Comparison of ENCODE assay signal across 25 cellular contexts in genomic region chr7:134154581-134155130, GRCh38. TPM values are rescaled to one million over a fixed set of nuclear protein-coding genes. Genes with fewer than 3 reads are reported as not detected.
DNase-seq lines count a peak whose midpoint lies in the region; ATAC-seq, FAIRE-seq and TF ChIP-seq lines count a peak whose summit lies in the region.
"Had no signal": no experiment of that assay in that cellular context is flagged by ENCODE, and none has a peak within 500 bp of the region (broad histone marks: within the 10 kb centered on the region; RNA-seq: fewer than 3 reads in every experiment).

No MANE protein-coding gene starts in this region.

- H3K4me1 Mint-ChIP-seq in astrocyte (ENCODE audit: low read depth, unreplicated experiment), result peaks cover 14% of the 10 kb centered on the region
- H3K4me1 Mint-ChIP-seq: activated CD4-positive, alpha-beta T cell treated with anti-CD3 and anti-CD28 coated beads for 36 hours; natural killer cell had no signal

- H3K27ac Mint-ChIP-seq in astrocyte (ENCODE audit: unreplicated experiment), result no peak overlapping the region
- H3K27ac Mint-ChIP-seq: activated CD4-positive, alpha-beta T cell treated with anti-CD3 and anti-CD28 coated beads for 36 hours; activated naive CD4-positive, alpha-beta T cell treated with anti-CD3 and anti-CD28 coated beads, Interleukin-2, amount 50 U/mL, for 72 hours; natural killer cell had no signal

- DNase-seq in AG10803 (ENCODE audit: low read depth) (peak; percentile 49), HCEC 1CT (peak; percentile 2), astrocyte (ENCODE audit: low read depth) (peak; percentile 12), kidney tubule cell (ENCODE audit: low spot score) (peak; percentile 5), iPS-NIHi11 (ENCODE audit: low spot score) (no peak), NCI-H774 (lab: John Stamatoyannopoulos, UW) (no peak)
- no peak for DNase-seq in activated CD8-positive, alpha-beta memory T cell treated with anti-CD3 and anti-CD28 coated beads for 24 hours
- DNase-seq: activated CD4-positive, alpha-beta T cell treated with anti-CD3 and anti-CD28 coated beads for 36 hours; Calu3; effector CD8-positive, alpha-beta T cell; erythroblast; KBM-7; mesenchymal stem cell; MV-4-11; natural killer cell; NCI-H1694; NCI-H2171; NCI-H526; stomach; transverse colon had no signal

- H4K20me1 ChIP-seq in astrocyte (ENCODE audit: insufficient read depth, low read length), result no peaks in the 10 kb centered on the region
- H4K20me1 ChIP-seq: BLaER1 treated with 17β-estradiol and CSF1 and Interleukin-3, amounts not matched to agents 10 nM and 100 nM had no signal

- no peak overlapping the region for H3K4me3 Mint-ChIP-seq in astrocyte (ENCODE audit: unreplicated experiment)
- H3K4me3 Mint-ChIP-seq: activated CD4-positive, alpha-beta T cell treated with anti-CD3 and anti-CD28 coated beads for 36 hours; natural killer cell had no signal

- no peak overlapping the region for H3K9ac ChIP-seq in astrocyte (ENCODE audit: low read length)
- H3K9ac ChIP-seq: BLaER1 treated with 17β-estradiol and CSF1 and Interleukin-3, amounts not matched to agents 10 nM and 100 nM had no signal

- H3K79me2 ChIP-seq in astrocyte (ENCODE audit: insufficient read depth, low read length), result no peaks in the 10 kb centered on the region

- FAIRE-seq in astrocyte (lab: Jason Lieb, UNC), result no peak

- TF ChIP-seq CTCF in AG10803 (conservative IDR thresholded peaks at IDR 0.05; ENCODE audit: low read length) (no peak), astrocyte (IDR thresholded peaks at IDR 0.05; ENCODE audit: insufficient read depth, low read depth, low read length) (no peak)

- H3K4me3 ChIP-seq in AG10803 (ENCODE audit: low read length) (no peak overlapping the region), astrocyte (ENCODE audit: insufficient read depth, low read depth, low read length) (no peak overlapping the region)
- H3K4me3 ChIP-seq: BLaER1 treated with 17β-estradiol and CSF1 and Interleukin-3, amounts not matched to agents 10 nM and 100 nM; right atrium auricular region; stomach; transverse colon had no signal

- no peak overlapping the region for H2AFZ ChIP-seq in astrocyte (ENCODE audit: low read depth, low read length)

- no peak overlapping the region for H3K4me2 ChIP-seq in astrocyte (ENCODE audit: low read length)

- no peak overlapping the region for H3K27ac ChIP-seq in astrocyte (ENCODE audit: low read depth, low read length)
- H3K27ac ChIP-seq: BLaER1 treated with 17β-estradiol and CSF1 and Interleukin-3, amounts not matched to agents 10 nM and 100 nM; right atrium auricular region; stomach; transverse colon had no signal

- no peaks in the 10 kb centered on the region for H3K9me3 Mint-ChIP-seq in astrocyte (ENCODE audit: unreplicated experiment)
- H3K9me3 Mint-ChIP-seq: activated naive CD4-positive, alpha-beta T cell treated with anti-CD3 and anti-CD28 coated beads, Interleukin-2, amount 50 U/mL, for 72 hours; natural killer cell had no signal

- no peaks in the 10 kb centered on the region for H3K36me3 ChIP-seq in astrocyte (ENCODE audit: insufficient read depth, low read length)
- H3K36me3 ChIP-seq: BLaER1 treated with 17β-estradiol and CSF1 and Interleukin-3, amounts not matched to agents 10 nM and 100 nM; right atrium auricular region; stomach; transverse colon had no signal

- H3K4me1 ChIP-seq in astrocyte (ENCODE audit: insufficient read depth, low read length), result no peaks in the 10 kb centered on the region
- H3K4me1 ChIP-seq: right atrium auricular region, stomach, transverse colon had no signal

- no peaks in the 10 kb centered on the region for H3K36me3 Mint-ChIP-seq in astrocyte (ENCODE audit: low read depth, unreplicated experiment)
- H3K36me3 Mint-ChIP-seq: activated naive CD4-positive, alpha-beta T cell treated with anti-CD3 and anti-CD28 coated beads, Interleukin-2, amount 50 U/mL, for 72 hours; natural killer cell had no signal

- ATAC-seq in GM19328 (IDR thresholded peaks at IDR 0.05; ENCODE audit: unreplicated experiment), result no peak
- ATAC-seq: activated CD4-positive, alpha-beta T cell treated with anti-CD3 and anti-CD28 coated beads for 36 hours; activated naive CD4-positive, alpha-beta T cell treated with anti-CD3 and anti-CD28 coated beads, Interleukin-2, amount 50 U/mL, for 72 hours; HCT116; natural killer cell had no signal

- no peaks in the 10 kb centered on the region for H3K27me3 Mint-ChIP-seq in astrocyte (ENCODE audit: low read depth, unreplicated experiment)

- no peaks in the 10 kb centered on the region for H3K9me3 ChIP-seq in astrocyte (ENCODE audit: insufficient read depth, low read depth, low read length)
- H3K9me3 ChIP-seq: BLaER1 treated with 17β-estradiol and CSF1 and Interleukin-3, amounts not matched to agents 10 nM and 100 nM; stomach; transverse colon had no signal

- H3K27me3 ChIP-seq in astrocyte (ENCODE audit: insufficient read depth, low read length), result peaks cover 2% of the 10 kb centered on the region
- H3K27me3 ChIP-seq: BLaER1 treated with 17β-estradiol and CSF1 and Interleukin-3, amounts not matched to agents 10 nM and 100 nM; right atrium auricular region; stomach; transverse colon had no signal

RNA-seq across cellular contexts. Expression of gene LRGUK, which starts 27.5 kb away (rescaled TPM):
- 0.43 and 0.64 TPM in 2 replicates for total RNA-seq in astrocyte

Comparison
In these comparisons a context has a peak if more than half of its experiments do, and no peak if none do; other contexts are left out.
1. DNase-seq: peak in AG10803 (single experiment), HCEC 1CT (single experiment), astrocyte (single experiment) and kidney tubule cell (single experiment); none in iPS-NIHi11 (single experiment), NCI-H774 (single experiment) and activated CD8-positive, alpha-beta memory T cell treated with anti-CD3 and anti-CD28 coated beads for 24 hours (single experiment).